Comparison of ENCODE assay signal across 9 cellular contexts in genomic region chr12:120847392-120848157, GRCh38. TPM values are rescaled to one million over a fixed set of nuclear protein-coding genes. Genes with fewer than 3 reads are reported as not detected.
DNase-seq lines count a peak whose midpoint lies in the region; ATAC-seq and TF ChIP-seq lines count a peak whose summit lies in the region.
"Had no signal": no experiment of that assay in that cellular context is flagged by ENCODE, and none has a peak within 500 bp of the region (broad histone marks: within the 10 kb centered on the region; RNA-seq: fewer than 3 reads in every experiment).

No MANE protein-coding gene starts in this region.

- no peaks in the 10 kb centered on the region for H3K36me3 Mint-ChIP-seq in WTC11

- ATAC-seq in GM19351 (IDR thresholded peaks at IDR 0.05; ENCODE audit: unreplicated experiment) (peak; percentile 73), HG03196 (IDR thresholded peaks at IDR 0.05; ENCODE audit: unreplicated experiment) (peak; percentile 46), WTC11 (no peak)

- TF ChIP-seq CTCF in WTC11 (IDR thresholded peaks at IDR 0.05) = no peak

- H3K27ac Mint-ChIP-seq in WTC11 = 0 out of 2 replicates have a peak overlapping the region, but pooled peaks have one; percentile 44

- DNase-seq in AML-193 (lab: John Stamatoyannopoulos, UW) (peak; percentile 35 to 48), WTC11 (ENCODE audit: low spot score) (no peak), NCI-H1048 (lab: John Stamatoyannopoulos, UW) (no peak), posterior cingulate gyrus (no peak), NCI-H1092 treated with DMSO at 0.1 percent for 48 hours (lab: John Stamatoyannopoulos, UW) (no peak)
- DNase-seq in activated CD8-positive, alpha-beta memory T cell treated with anti-CD3 and anti-CD28 coated beads, Interleukin-2, amount 50 U/mL, for 4 hours = no peak
- DNase-seq: Right ventricle myocardium superior had no signal

- no peaks in the 10 kb centered on the region for H3K9me3 Mint-ChIP-seq in WTC11

- intact Hi-C loops in posterior cingulate gyrus (cut with DNase I) = no loop called here

- POLR2A ChIA-PET in WTC11 (lab: Charles Lee) = no interaction called here

- H3K27me3 Mint-ChIP-seq in WTC11 (ENCODE audit: low read depth) = no peaks in the 10 kb centered on the region

- H3K4me3 Mint-ChIP-seq in WTC11 = no peak overlapping the region

- peaks cover 18% of the 10 kb centered on the region for H3K4me1 Mint-ChIP-seq in WTC11

- CTCF ChIA-PET in WTC11 (lab: Charles Lee) = interaction anchor here (0.7 kb wide), 1 partner anchor 37 kb away, joined by 4 read pairs; no protein-coding TSS in a partner anchor

TF ChIP-seq in WTC11, 78 proteins besides CTCF, POLR2A, EP300 and RAD21:
- no peak for TF ChIP-seq CREB1 (CRISPR knock-in tag; IDR thresholded peaks at IDR 0.05)
- TF ChIP-seq E2F4 (CRISPR knock-in tag; IDR thresholded peaks at IDR 0.05; ENCODE audit: borderline replicate concordance, low read depth) = no peak
- no peak for TF ChIP-seq ZNF416 (CRISPR knock-in tag; IDR thresholded peaks at IDR 0.05)
- TF ChIP-seq ZNF423 (CRISPR knock-in tag; IDR thresholded peaks at IDR 0.05) = no peak
- no peak for TF ChIP-seq FOXP4 (CRISPR knock-in tag; IDR thresholded peaks at IDR 0.05)
- TF ChIP-seq ZMAT4 (CRISPR knock-in tag; IDR thresholded peaks at IDR 0.05) = no peak
- no peak for TF ChIP-seq KAT7 (CRISPR knock-in tag; IDR thresholded peaks at IDR 0.05; ENCODE audit: borderline replicate concordance)
- no peak for TF ChIP-seq FOXP1 (CRISPR knock-in tag; IDR thresholded peaks at IDR 0.05; ENCODE audit: borderline replicate concordance)
- TF ChIP-seq ZBTB43 (CRISPR knock-in tag; IDR thresholded peaks at IDR 0.05) = no peak
- no peak for TF ChIP-seq NR2C2 (CRISPR knock-in tag; IDR thresholded peaks at IDR 0.05)
- TF ChIP-seq ARID4B (CRISPR knock-in tag; IDR thresholded peaks at IDR 0.05; ENCODE audit: borderline replicate concordance) = no peak
- TF ChIP-seq ATF2 (CRISPR knock-in tag; IDR thresholded peaks at IDR 0.05; ENCODE audit: borderline replicate concordance, low read depth) = no peak
- no peak for TF ChIP-seq CREM (CRISPR knock-in tag; IDR thresholded peaks at IDR 0.05)
- no peak for TF ChIP-seq NFYB (CRISPR knock-in tag; conservative IDR thresholded peaks at IDR 0.05; ENCODE audit: low read depth)
- no peak for TF ChIP-seq GRHL2 (CRISPR knock-in tag; IDR thresholded peaks at IDR 0.05; ENCODE audit: insufficient replicate concordance, severe bottlenecking)
- no peak for TF ChIP-seq SOX15 (CRISPR knock-in tag; IDR thresholded peaks at IDR 0.05)
- no peak for TF ChIP-seq USF1 (CRISPR knock-in tag; IDR thresholded peaks at IDR 0.05)

RNA-seq across cellular contexts. Expression of gene SPPL3, which starts 56.6 kb away (rescaled TPM):
- 32.5 to 35.5 TPM (median 33.8 TPM) in 3 replicates for total RNA-seq in WTC11 (2021)

Comparison
In these comparisons a context has a peak if more than half of its experiments do, and no peak if none do; other contexts are left out.
1. DNase-seq: peak in AML-193 (2 of 2); none in WTC11 (single experiment), NCI-H1048 (single experiment), activated CD8-positive, alpha-beta memory T cell treated with anti-CD3 and anti-CD28 coated beads, Interleukin-2, amount 50 U/mL, for 4 hours (single experiment), posterior cingulate gyrus (0 of 10) and NCI-H1092 treated with DMSO at 0.1 percent for 48 hours (single experiment).